In the genomic region with DNA sequence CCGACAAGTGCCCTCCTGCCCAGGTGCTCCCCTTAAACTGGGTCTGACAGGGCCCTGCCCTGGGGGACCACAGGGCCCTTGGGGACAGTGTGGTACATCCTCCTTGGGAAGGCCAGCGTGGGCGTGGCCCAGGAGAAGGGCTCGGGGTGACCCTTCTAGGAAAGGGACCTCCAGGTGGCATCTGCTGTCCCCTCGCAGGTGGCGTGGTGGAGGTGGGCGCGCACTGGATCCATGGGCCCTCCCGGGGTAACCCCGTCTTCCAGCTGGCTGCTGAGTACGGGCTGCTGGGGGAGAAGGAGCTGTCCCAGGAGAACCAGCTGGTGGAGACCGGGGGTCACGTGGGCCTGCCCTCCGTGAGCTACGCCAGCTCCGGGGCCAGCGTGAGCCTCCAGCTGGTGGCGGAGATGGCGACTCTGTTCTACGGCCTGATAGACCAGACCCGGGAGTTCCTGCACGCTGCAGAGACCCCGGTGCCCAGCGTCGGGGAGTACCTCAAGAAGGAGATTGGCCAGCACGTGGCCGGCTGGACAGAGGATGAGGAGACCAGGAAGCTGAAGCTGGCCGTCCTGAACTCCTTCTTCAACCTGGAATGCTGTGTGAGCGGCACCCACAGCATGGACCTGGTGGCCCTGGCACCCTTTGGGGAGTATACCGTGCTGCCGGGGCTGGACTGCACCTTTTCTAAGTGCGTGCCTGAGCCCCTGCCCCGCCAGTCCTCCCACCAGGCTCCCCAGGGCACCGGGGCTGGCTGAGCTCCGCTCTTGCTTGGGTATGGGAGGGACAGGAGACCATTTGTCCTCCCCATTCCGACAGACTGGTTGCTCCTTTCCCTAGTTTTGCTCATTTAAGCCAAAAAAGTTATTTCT, we compare ENCODE assay signal across 6 cellular contexts. TPM values are rescaled to one million over a fixed set of nuclear protein-coding genes. Genes with fewer than 3 reads are reported as not detected.
DNase-seq lines count a peak whose midpoint lies in the region; ATAC-seq and TF ChIP-seq lines count a peak whose summit lies in the region.

No MANE protein-coding gene starts in this region.

- intact Hi-C loops in adrenal gland (cut with DNase I) = no loop called here

- H3K27ac ChIP-seq in brain microvascular endothelial cell (no peak overlapping the region), adrenal gland (peak overlapping the region in 2 of 5 donors; percentile 40 to 63)

- H3K4me3 Mint-ChIP-seq in nephron progenitor cell = peak overlapping the region; percentile 71

- TF ChIP-seq POLR2A in adrenal gland (IDR thresholded peaks at IDR 0.05) = no peak

- DNase-seq in brain microvascular endothelial cell (no peak), nephron progenitor cell (no peak), mesenteric fat pad (ENCODE audit: low spot score) (no peak), adrenal gland (no peak)

- peak overlapping the region; percentile 49 for H3K4me3 ChIP-seq in brain microvascular endothelial cell (ENCODE audit: low read depth, low read length)
- H3K4me3 ChIP-seq in adrenal gland = peak overlapping the region in 2 of 4 donors; percentile 45 to 83

- no peaks in the 10 kb centered on the region for H3K36me3 ChIP-seq in brain microvascular endothelial cell (replicated peaks)
- H3K36me3 ChIP-seq in adrenal gland (replicated peaks in 1 of 2) = peaks cover 0 to 4% of the 10 kb centered on the region in 2 donors

- peaks cover 74% of the 10 kb centered on the region for H3K27me3 Mint-ChIP-seq in nephron progenitor cell (ENCODE audit: low read depth, poor library complexity)

- peak; percentile 17 for ATAC-seq in GM18909 (IDR thresholded peaks at IDR 0.05; ENCODE audit: poor library complexity, unreplicated experiment)
- no peak for ATAC-seq in HG03354 (IDR thresholded peaks at IDR 0.05; ENCODE audit: poor library complexity, severe bottlenecking, unreplicated experiment)

- H3K4me1 Mint-ChIP-seq in nephron progenitor cell = peaks cover 17% of the 10 kb centered on the region

- in situ Hi-C loops in brain microvascular endothelial cell (cut with HindIII; ENCODE audit: low pct_ligation_motif_present, low sequenced_read_pairs) = no loop called here

- H3K9me3 Mint-ChIP-seq in nephron progenitor cell = no peaks in the 10 kb centered on the region

- H3K9me3 ChIP-seq in adrenal gland (replicated peaks in 1 of 3) = no peaks in the 10 kb centered on the region

- H3K27me3 ChIP-seq in brain microvascular endothelial cell (replicated peaks) (no peaks in the 10 kb centered on the region), adrenal gland (no peaks in the 10 kb centered on the region)

- no peak for TF ChIP-seq CTCF in brain microvascular endothelial cell (IDR thresholded peaks at IDR 0.05; ENCODE audit: low read depth, low read length, missing control alignments)
- no peak for TF ChIP-seq CTCF in nephron progenitor cell (IDR thresholded peaks at IDR 0.05)
- TF ChIP-seq CTCF in adrenal gland (IDR thresholded peaks at IDR 0.05) = no peak

- H3K27ac Mint-ChIP-seq in nephron progenitor cell = no peak overlapping the region

- peaks cover 5% of the 10 kb centered on the region for H3K36me3 Mint-ChIP-seq in nephron progenitor cell (ENCODE audit: low read depth)

- 92 to 97% (median 96%) methylated on average over 11 to 36 of the region's 36 CpGs for WGBS in adrenal gland, 4 donors

- H3K4me1 ChIP-seq in adrenal gland (replicated peaks in 1 of 2) = peaks cover 6 to 13% of the 10 kb centered on the region in 2 donors

RNA-seq across cellular contexts. Expression of a gene that starts 1.0 kb away (rescaled TPM):
- total RNA-seq in mesenteric fat pad (3.6 TPM), adrenal gland (10 to 100 TPM in 3 of 8 donors, 1 to 10 TPM in 5; 4.5 to 34.4 (median 7.7) TPM)
- 10 to 100 TPM in 1 of 3 donors, 1 to 10 TPM in 2; 1.0 to 10.6 (median 5.5) TPM for polyA plus RNA-seq in adrenal gland

RNA-seq across cellular contexts. Expression of a gene that starts 6.9 kb away (rescaled TPM):
- total RNA-seq in mesenteric fat pad (188 TPM), adrenal gland (100 to 1,000 TPM; 133 to 280 (median 157) TPM)
- polyA plus RNA-seq in adrenal gland = 100 to 1,000 TPM in 2 of 3 donors, 10 to 100 TPM in 1; 74.4 to 126 (median 126) TPM

RNA-seq across cellular contexts. Expression of a gene that starts 13.9 kb away (rescaled TPM):
- total RNA-seq in mesenteric fat pad (33.3 TPM), adrenal gland (10 to 100 TPM; 24.0 to 68.6 (median 44.3) TPM)
- polyA plus RNA-seq in adrenal gland = 100 to 1,000 TPM in 1 of 3 donors, 10 to 100 TPM in 2; 44.1 to 118 (median 88.1) TPM

RNA-seq across cellular contexts. Expression of a gene that starts 22.2 kb away (rescaled TPM):
- total RNA-seq in mesenteric fat pad = 19.0 TPM
- total RNA-seq in adrenal gland = 10 to 100 TPM in 7 of 8 donors, 1 to 10 TPM in 1; 6.9 to 47.9 (median 15.8) TPM
- polyA plus RNA-seq in adrenal gland = 10 to 100 TPM in 2 of 3 donors, 1 to 10 TPM in 1; 4.8 to 35.7 (median 22.6) TPM

RNA-seq across cellular contexts. Expression of a gene that starts 32.9 kb away (rescaled TPM):
- total RNA-seq in mesenteric fat pad (1.6 TPM), adrenal gland (under 1 TPM in 1 of 8 donors, not detected in 7; 0.46 TPM)
- under 1 TPM in 2 of 3 donors, not detected in 1; 0.44 to 0.88 TPM for polyA plus RNA-seq in adrenal gland
